8 cellular contexts compared by ENCODE assay signal in genomic region chr2:190318931-190319556, GRCh38. TPM values are rescaled to one million over a fixed set of nuclear protein-coding genes. Genes with fewer than 3 reads are reported as not detected.
DNase-seq lines count a peak whose midpoint lies in the region; ATAC-seq and TF ChIP-seq lines count a peak whose summit lies in the region.

No MANE protein-coding gene starts in this region.

- intact Hi-C loops in heart right ventricle (cut with DNase I), result no loop called here

- H3K4me1 Mint-ChIP-seq in activated naive CD4-positive, alpha-beta T cell treated with anti-CD3 and anti-CD28 coated beads, Interleukin-2, amount 10 ng/mL, durations not matched to agents 7 days and 5 days, result peaks cover 47% of the 10 kb centered on the region

- H3K27ac Mint-ChIP-seq in activated naive CD4-positive, alpha-beta T cell treated with anti-CD3 and anti-CD28 coated beads, Interleukin-2, amount 10 ng/mL, durations not matched to agents 7 days and 5 days, result peak overlapping the region; percentile 92

- H3K4me3 ChIP-seq in GM12875 (ENCODE audit: low read depth, low read length) (peak overlapping the region; percentile 59), heart right ventricle (peak overlapping the region; percentile 54 to 91 (median 76))

- peak; percentile 46 for ATAC-seq in GM21723 (IDR thresholded peaks at IDR 0.05; ENCODE audit: unreplicated experiment)
- ATAC-seq in heart right ventricle, result peak; percentile 3 to 60 (median 36)

- 5 to 7% methylated on average over 13 of the region's 13 CpGs for WGBS in heart right ventricle, 2 donors

- peak; percentile 44 for DNase-seq in activated naive CD4-positive, alpha-beta T cell treated with anti-CD3 and anti-CD28 coated beads, Interleukin-2, amount 10 ng/mL, durations not matched to agents 7 days and 5 days
- DNase-seq in heart right ventricle (no peak), putamen (ENCODE audit: low spot score) (peak; percentile 44), NCI-H2029 (lab: John Stamatoyannopoulos, UW) (no peak)
- DNase-seq in NK-92 treated with Interleukin-12 subunit alpha and Interleukin-12 subunit beta, amount 100 ng/mL, for 24 hours (lab: John Stamatoyannopoulos, UW), result no peak

- CTCF ChIA-PET in activated naive CD4-positive, alpha-beta T cell treated with anti-CD3 and anti-CD28 coated beads, Interleukin-2, amount 10 ng/mL, durations not matched to agents 7 days and 5 days (lab: Charles Lee), result interaction anchor here (0.9 to 1.3 kb wide), 4 partner anchors 42 to 520 kb away, joined by 3 to 5 read pairs (median 4); no protein-coding TSS in a partner anchor

- TF ChIP-seq CTCF in GM12875 (IDR thresholded peaks at IDR 0.05; ENCODE audit: borderline replicate concordance, insufficient read depth, low read depth, low read length), result no peak
- TF ChIP-seq CTCF in heart right ventricle (IDR thresholded peaks at IDR 0.05), result no peak

- H3K9me3 ChIP-seq in KOPT-K1 (ENCODE audit: insufficient read depth, low read length, poor library complexity, severe bottlenecking), result no peaks in the 10 kb centered on the region
- H3K9me3 ChIP-seq in heart right ventricle, result no peaks in the 10 kb centered on the region

- H3K27me3 Mint-ChIP-seq in activated naive CD4-positive, alpha-beta T cell treated with anti-CD3 and anti-CD28 coated beads, Interleukin-2, amount 10 ng/mL, durations not matched to agents 7 days and 5 days, result no peaks in the 10 kb centered on the region

- H3K27ac ChIP-seq in KOPT-K1 (ENCODE audit: low read depth, low read length, poor library complexity, severe bottlenecking), result peak overlapping the region; percentile 57
- H3K27ac ChIP-seq in heart right ventricle, result peak overlapping the region; percentile 27 to 92 (median 88)

- no peaks in the 10 kb centered on the region for H3K36me3 ChIP-seq in KOPT-K1 (ENCODE audit: insufficient read depth, low read length)
- H3K36me3 ChIP-seq in heart right ventricle, result no peaks in the 10 kb centered on the region

- no peaks in the 10 kb centered on the region for H3K9me3 Mint-ChIP-seq in activated naive CD4-positive, alpha-beta T cell treated with anti-CD3 and anti-CD28 coated beads, Interleukin-2, amount 10 ng/mL, durations not matched to agents 7 days and 5 days

- H3K4me1 ChIP-seq in heart right ventricle, result peaks cover 0 to 29% (median 19%) of the 10 kb centered on the region in 9 donors

- H3K27me3 ChIP-seq in heart right ventricle, result no peaks in the 10 kb centered on the region

- H3K4me3 Mint-ChIP-seq in activated naive CD4-positive, alpha-beta T cell treated with anti-CD3 and anti-CD28 coated beads, Interleukin-2, amount 10 ng/mL, durations not matched to agents 7 days and 5 days, result peak overlapping the region; percentile 96

- peaks cover 3% of the 10 kb centered on the region for H3K36me3 Mint-ChIP-seq in activated naive CD4-positive, alpha-beta T cell treated with anti-CD3 and anti-CD28 coated beads, Interleukin-2, amount 10 ng/mL, durations not matched to agents 7 days and 5 days

RNA-seq across cellular contexts. Expression of gene HIBCH, which starts 0.6 kb away (rescaled TPM):
- 10 to 100 TPM; 16.9 to 38.4 (median 26.8) TPM for total RNA-seq in heart right ventricle
- 10 to 100 TPM in 1 of 2 donors, 1 to 10 TPM in 1; 7.7 to 12.0 TPM for polyA plus RNA-seq in heart right ventricle

RNA-seq across cellular contexts. Expression of gene INPP1, which starts 24.3 kb away (rescaled TPM):
- total RNA-seq in heart right ventricle, result 10 to 100 TPM; 10.4 to 21.5 (median 16.0) TPM
- 10 to 100 TPM; 24.7 to 29.5 TPM for polyA plus RNA-seq in heart right ventricle

Comparison
In these comparisons a context has a peak if more than half of its experiments do, and no peak if none do; other contexts are left out.
1. DNase-seq: peak in activated naive CD4-positive, alpha-beta T cell treated with anti-CD3 and anti-CD28 coated beads, Interleukin-2, amount 10 ng/mL, durations not matched to agents 7 days and 5 days (single experiment) and putamen (single experiment); none in heart right ventricle (0 of 2), NK-92 treated with Interleukin-12 subunit alpha and Interleukin-12 subunit beta, amount 100 ng/mL, for 24 hours (single experiment) and NCI-H2029 (single experiment).